Comparison of ENCODE assay signal across 18 cellular contexts in the genomic region with DNA sequence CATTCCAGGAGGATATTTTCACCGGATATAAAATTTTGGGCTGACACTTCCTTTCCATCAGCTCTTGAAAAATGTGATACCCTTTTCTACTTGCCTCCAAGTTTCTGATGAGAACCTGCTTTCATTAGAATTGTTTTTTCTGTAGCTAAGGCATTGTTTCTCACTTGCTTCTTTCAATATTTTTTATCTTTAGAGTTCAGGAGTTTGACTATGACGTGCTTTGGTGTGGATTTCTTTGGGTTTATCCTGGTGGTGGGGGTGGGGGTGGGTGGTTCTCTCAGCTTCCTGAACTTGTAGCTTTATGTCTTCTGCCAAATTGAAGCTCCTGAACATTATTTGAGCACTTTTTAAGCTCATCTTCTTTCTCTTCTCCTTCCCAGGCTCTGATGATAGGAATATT. TPM values are rescaled to one million over a fixed set of nuclear protein-coding genes. Genes with fewer than 3 reads are reported as not detected.
"Had no signal": no experiment of that assay in that cellular context is flagged by ENCODE, and none has a peak within 500 bp of the region (broad histone marks: within the 10 kb centered on the region; RNA-seq: fewer than 3 reads in every experiment).

No MANE protein-coding gene starts in this region.

- H3K4me3 Mint-ChIP-seq: activated naive CD8-positive, alpha-beta T cell treated with anti-CD3 and anti-CD28 coated beads, Interleukin-2, amount 10 ng/mL, durations not matched to agents 7 days and 5 days had no signal

- H3K9me3 ChIP-seq: heart right ventricle, pancreas, sigmoid colon, spleen, thyroid gland had no signal

- H3K4me3 ChIP-seq: heart right ventricle, lung, pancreas, sigmoid colon, spleen, thyroid gland had no signal

- H3K27ac ChIP-seq: brain microvascular endothelial cell, epithelial cell of prostate, pancreas, sigmoid colon, thyroid gland had no signal

- H3K4me1 ChIP-seq: pancreas, sigmoid colon, thyroid gland had no signal

- H3K27me3 ChIP-seq: brain microvascular endothelial cell, pancreas, spleen, thyroid gland had no signal

- H3K36me3 ChIP-seq: brain microvascular endothelial cell, heart right ventricle, pancreas, sigmoid colon, thyroid gland had no signal

- H3K27me3 Mint-ChIP-seq: activated naive CD8-positive, alpha-beta T cell treated with anti-CD3 and anti-CD28 coated beads, Interleukin-2, amount 10 ng/mL, durations not matched to agents 7 days and 5 days had no signal

- H3K27ac Mint-ChIP-seq: activated naive CD8-positive, alpha-beta T cell treated with anti-CD3 and anti-CD28 coated beads, Interleukin-2, amount 10 ng/mL, durations not matched to agents 7 days and 5 days had no signal

- DNase-seq: activated naive CD8-positive, alpha-beta T cell treated with anti-CD3 and anti-CD28 coated beads, Interleukin-2, amount 10 ng/mL, durations not matched to agents 7 days and 5 days; anterior cingulate cortex; brain microvascular endothelial cell; cerebellar nuclear complex; effector CD8-positive, alpha-beta T cell; heart right ventricle; left cardiac atrium; midbrain; pancreas; sigmoid colon; spleen; T-helper 9 cell; thyroid gland had no signal

- ATAC-seq: activated CD4-positive, CD25-positive, alpha-beta regulatory T cell treated with anti-CD3 and anti-CD28 coated beads, Interleukin-2, amount 50 U/mL, for 24 hours; pancreas had no signal

RNA-seq across cellular contexts. Expression of gene ZNF831, which starts 11.4 kb away (rescaled TPM):
- total RNA-seq: myocyte, SK-MEL-5 had no signal
